Comparison of ENCODE assay signal across 12 cellular contexts in genomic region chr13:101155920-101156319, GRCh38.
A peak's percentile ranks its signal among the peaks of the same experiment; 100 is the strongest.
DNase-seq lines count a peak whose midpoint lies in the region; ATAC-seq, FAIRE-seq and TF ChIP-seq lines count a peak whose summit lies in the region.
"Had no signal": no experiment of that assay in that cellular context is flagged by ENCODE, and none has a peak within 500 bp of the region (broad histone marks: within the 10 kb centered on the region; RNA-seq: fewer than 3 reads in every experiment).

No MANE protein-coding gene starts in this region.

- no peak overlapping the region for H3K18ac ChIP-seq in H1 (ENCODE audit: extremely low read depth, low read length)

- H3K27ac Mint-ChIP-seq in MCF 10A (ENCODE audit: low read depth, unreplicated experiment): no peak overlapping the region

- no peaks in the 10 kb centered on the region for H3K9me2 ChIP-seq in Loucy (replicated peaks; ENCODE audit: low read depth, low read length)

- H3K4me1 Mint-ChIP-seq in MCF 10A (ENCODE audit: insufficient read depth, unreplicated experiment): peaks cover 3% of the 10 kb centered on the region

- no peaks in the 10 kb centered on the region for H3K23me2 ChIP-seq in H1 (ENCODE audit: low read depth, low read length)

- TF ChIP-seq EP300 in H1 (IDR thresholded peaks at IDR 0.05; ENCODE audit: borderline replicate concordance in 1 of 2, low read depth in 2 of 2, low read length in 2 of 2): no peak

- 78% methylated on average over 2 of the region's 2 CpGs; no CpG with 5 or more reads in 1 of the 2 experiments for WGBS in H1 (ENCODE audit: extremely low coverage in 1 of 2, insufficient coverage in 1 of 2, insufficient read length in 1 of 2, insufficient replicate concordance in 2 of 2, low coverage in 1 of 2, low lambda C conversion rate in 2 of 2, missing lambda C conversion rate in 1 of 2), 2 experiments
- WGBS in testis, 2 donors: 69 to 80% methylated on average over 2 of the region's 2 CpGs

- intact Hi-C loops in MCF 10A (cut with micrococcal nuclease): loop anchor here (10.0 kb wide), 1 partner anchor 259 kb away; the partner anchor contains the start of gene NALCN
- intact Hi-C loops in breast epithelium (cut with DNase I; ENCODE audit: low total_unique reads): no loop called here
- intact Hi-C loops in testis (cut with DNase I; ENCODE audit: low total_unique reads): no loop called here

- CTCF ChIA-PET in MCF 10A (lab: Yijun Ruan, JAX): interaction anchor here (0.6 to 3.1 kb wide), 11 partner anchors 11 to 601 kb away, joined by 3 to 25 read pairs (median 3); no protein-coding TSS in a partner anchor
- CTCF ChIA-PET in H1 (lab: Charles Lee; ENCODE audit: partially characterized antibody): interaction anchor here (0.7 to 4.5 kb wide), 37 partner anchors 8 to 736 kb away, joined by 3 to 41 read pairs (median 5); partner anchors contain the start of gene ITGBL1

- TF ChIP-seq CTCF in MCF 10A (IDR thresholded peaks at IDR 0.05; ENCODE audit: unreplicated experiment) (peak; percentile 29), breast epithelium (IDR thresholded peaks at IDR 0.05) (no peak), Loucy (conservative IDR thresholded peaks at IDR 0.05; ENCODE audit: low read length) (peak; percentile 60), H1 (IDR thresholded peaks at IDR 0.05; ENCODE audit: control extremely low read depth in 1 of 3, insufficient read depth in 1 of 3, low read depth in 1 of 3, low read length in 3 of 3) (peak in 2 of 3 experiments; percentile 34 to 43; a peak in 2 of 4 replicates), testis (IDR thresholded peaks at IDR 0.05) (peak in 2 of 3 experiments; percentile 15 to 22)

- H3K27me3 ChIP-seq in breast epithelium (no peaks in the 10 kb centered on the region), Loucy (ENCODE audit: insufficient read depth, low read length, poor library complexity, severe bottlenecking) (no peaks in the 10 kb centered on the region), H1 (replicated peaks in 1 of 4; ENCODE audit: control insufficient read depth in 3 of 4, extremely low read depth in 1 of 4, insufficient read depth in 3 of 4, low read length in 3 of 4) (no peaks in the 10 kb centered on the region), testis (no peaks in the 10 kb centered on the region)
- H3K27me3 ChIP-seq: tibial artery had no signal

- H3K4me2 ChIP-seq in Loucy (ENCODE audit: low read depth, low read length, poor library complexity, severe bottlenecking): no peak overlapping the region
- no peak overlapping the region for H3K4me2 ChIP-seq in H1 (ENCODE audit: insufficient read depth in 1 of 2, low read depth in 2 of 2, low read length in 2 of 2)

- no peaks in the 10 kb centered on the region for H3K79me1 ChIP-seq in H1 (ENCODE audit: low read depth, low read length)

- no peak overlapping the region for H3K27ac ChIP-seq in breast epithelium
- no peak overlapping the region for H3K27ac ChIP-seq in H1 (ENCODE audit: low read depth, low read length)
- H3K27ac ChIP-seq in testis: no peak overlapping the region
- H3K27ac ChIP-seq: tibial artery had no signal

- no peak overlapping the region for H2AFZ ChIP-seq in Loucy (ENCODE audit: low read length)
- H2AFZ ChIP-seq in H1 (ENCODE audit: low read length): 0 out of 2 replicates have a peak overlapping the region, but pooled peaks have one; percentile 81

- H2BK15ac ChIP-seq in H1 (ENCODE audit: low read length): no peak overlapping the region

- TF ChIP-seq POLR2A in breast epithelium (IDR thresholded peaks at IDR 0.05): no peak
- no peak for TF ChIP-seq POLR2A in H1 (IDR thresholded peaks at IDR 0.05; ENCODE audit: control extremely low read depth in 1 of 2, low read depth in 2 of 2, low read length in 2 of 2)
- no peak for TF ChIP-seq POLR2A in testis (IDR thresholded peaks at IDR 0.05)

- H3K36me3 Mint-ChIP-seq in MCF 10A (ENCODE audit: insufficient read depth, unreplicated experiment): no peaks in the 10 kb centered on the region

- no peak overlapping the region for H4K91ac ChIP-seq in H1 (replicated peaks; ENCODE audit: insufficient read length, low read length)

- H3K4ac ChIP-seq in H1 (replicated peaks; ENCODE audit: insufficient read length, low read depth, low read length): no peak overlapping the region

- no peaks in the 10 kb centered on the region for H3K9me3 ChIP-seq in breast epithelium
- H3K9me3 ChIP-seq in Loucy (ENCODE audit: insufficient read depth, low read depth, low read length): no peaks in the 10 kb centered on the region
- H3K9me3 ChIP-seq in H1 (ENCODE audit: insufficient read depth in 2 of 2, low read depth in 1 of 2, low read length in 1 of 2): no peaks in the 10 kb centered on the region
- H3K9me3 ChIP-seq in testis: no peaks in the 10 kb centered on the region
- H3K9me3 ChIP-seq: tibial artery had no signal

- H3K79me2 ChIP-seq in Loucy (ENCODE audit: insufficient read depth, low read length): no peaks in the 10 kb centered on the region
- no peaks in the 10 kb centered on the region for H3K79me2 ChIP-seq in H1 (ENCODE audit: control insufficient read depth in 1 of 2, insufficient read depth in 2 of 2, low read length in 2 of 2)

- no peaks in the 10 kb centered on the region for H3F3A ChIP-seq in Loucy (ENCODE audit: low read depth)

- H2BK5ac ChIP-seq in H1 (ENCODE audit: low read depth, low read length): no peak overlapping the region

- POLR2A ChIA-PET in MCF 10A (lab: Yijun Ruan, JAX) (interaction anchor here (0.6 to 0.7 kb wide), 3 partner anchors 15 to 1336 kb away, joined by 3 to 4 read pairs (median 3); no protein-coding TSS in a partner anchor), H1 (lab: Charles Lee; ENCODE audit: partially characterized antibody) (no interaction called here)

- H3K4me3 ChIP-seq in breast epithelium: no peak overlapping the region
- no peak overlapping the region for H3K4me3 ChIP-seq in Loucy (ENCODE audit: low read length, poor library complexity, severe bottlenecking)
- no peak overlapping the region for H3K4me3 ChIP-seq in H1 (ENCODE audit: extremely low read depth in 1 of 4, insufficient read depth in 2 of 4, low read depth in 3 of 4, low read length in 4 of 4)
- no peak overlapping the region for H3K4me3 ChIP-seq in testis
- H3K4me3 ChIP-seq: tibial artery had no signal

- no peak overlapping the region for H3K23ac ChIP-seq in H1 (ENCODE audit: insufficient read length)

- no peak overlapping the region for H2AK5ac ChIP-seq in H1 (ENCODE audit: low read depth, low read length)

- H2BK120ac ChIP-seq in H1 (replicated peaks; ENCODE audit: low read depth, low read length): no peak overlapping the region

- H4K20me1 ChIP-seq in Loucy (ENCODE audit: insufficient read depth, low read length, poor library complexity, severe bottlenecking) (no peaks in the 10 kb centered on the region), H1 (replicated peaks in 1 of 2; ENCODE audit: control insufficient read depth in 1 of 2, insufficient read depth in 2 of 2, low read length in 2 of 2) (no peaks in the 10 kb centered on the region)

- DNase-seq in MCF 10A (ENCODE audit: unreplicated experiment): peak; percentile 20
- DNase-seq in breast epithelium (ENCODE audit: low spot score in 2 of 2): no peak
- no peak for DNase-seq in H1 (ENCODE audit: low read depth in 1 of 2, low spot score in 2 of 2)
- no peak for DNase-seq in testis
- no peak for DNase-seq in NCI-H345 (lab: John Stamatoyannopoulos, UW)
- DNase-seq: activated CD4-positive, alpha-beta T cell treated with anti-CD3 and anti-CD28 coated beads for 4 hours; tibial artery had no signal

- H4K8ac ChIP-seq in H1 (ENCODE audit: extremely low read depth, insufficient read depth, low read length): no peak overlapping the region

- no peaks in the 10 kb centered on the region for H3K4me1 ChIP-seq in breast epithelium
- no peaks in the 10 kb centered on the region for H3K4me1 ChIP-seq in Loucy (ENCODE audit: insufficient read depth, low read length, poor library complexity, severe bottlenecking)
- H3K4me1 ChIP-seq in H1 (replicated peaks in 1 of 4; ENCODE audit: control insufficient read depth in 3 of 4, insufficient read depth in 4 of 4, low read length in 3 of 4): no peaks in the 10 kb centered on the region
- no peaks in the 10 kb centered on the region for H3K4me1 ChIP-seq in testis
- H3K4me1 ChIP-seq: tibial artery had no signal

- no peak for ATAC-seq in GM21381 (IDR thresholded peaks at IDR 0.05; ENCODE audit: unreplicated experiment)
- no peak for ATAC-seq in GM18502 (IDR thresholded peaks at IDR 0.05; ENCODE audit: poor library complexity, unreplicated experiment)

- no peak overlapping the region for H2BK12ac ChIP-seq in H1 (ENCODE audit: low read depth, low read length)

- H3K9me3 Mint-ChIP-seq in MCF 10A (ENCODE audit: unreplicated experiment): no peaks in the 10 kb centered on the region

- FAIRE-seq in H1 (lab: Jason Lieb, UNC): no peak
- FAIRE-seq: frontal cortex, GM18507 had no signal

- BruUV-seq in MCF 10A (replicated peaks; lab: Mats Ljungman, UMichigan): no TSS peak

- no peaks in the 10 kb centered on the region for H3K36me3 ChIP-seq in breast epithelium
- H3K36me3 ChIP-seq in Loucy (ENCODE audit: insufficient read depth, low read length): no peaks in the 10 kb centered on the region
- H3K36me3 ChIP-seq in H1 (ENCODE audit: control insufficient read depth in 2 of 4, insufficient read depth in 4 of 4, low read length in 3 of 4): no peaks in the 10 kb centered on the region
- H3K36me3 ChIP-seq in testis (ENCODE audit: low read depth, missing control alignments): no peaks in the 10 kb centered on the region
- H3K36me3 ChIP-seq: tibial artery had no signal

- no peak overlapping the region for H3K14ac ChIP-seq in H1 (ENCODE audit: insufficient read length)

- H2BK20ac ChIP-seq in H1 (ENCODE audit: low read length): no peak overlapping the region

- no peak overlapping the region for H3K4me3 Mint-ChIP-seq in MCF 10A (ENCODE audit: unreplicated experiment)

- no peak overlapping the region for H4K5ac ChIP-seq in H1 (ENCODE audit: insufficient read length, low read depth, low read length)

- H3K9ac ChIP-seq in Loucy (ENCODE audit: low read depth, low read length, poor library complexity, severe bottlenecking) (no peak overlapping the region), H1 (replicated peaks in 1 of 4; ENCODE audit: extremely low read depth in 1 of 4, low read depth in 3 of 4, low read length in 3 of 4) (no peak overlapping the region)

- no peaks in the 10 kb centered on the region for H3K27me3 Mint-ChIP-seq in MCF 10A (ENCODE audit: insufficient read depth, unreplicated experiment)

- no peak overlapping the region for H3K56ac ChIP-seq in H1 (replicated peaks; ENCODE audit: insufficient read length, low read depth, low read length)

- peak; percentile 33 to 35 for TF ChIP-seq RAD21 in H1 (IDR thresholded peaks at IDR 0.05 in 1 of 2, conservative IDR thresholded peaks at IDR 0.05 in 1 of 2; ENCODE audit: low read depth in 2 of 2, low read length in 2 of 2)

TF ChIP-seq in H1, 55 proteins besides CTCF, POLR2A, EP300 and RAD21 (continues in another document):
- TF ChIP-seq CEBPB (IDR thresholded peaks at IDR 0.05; ENCODE audit: low read depth, low read length) (no peak), RFX5 (IDR thresholded peaks at IDR 0.05; ENCODE audit: borderline replicate concordance, low read depth, low read length) (no peak), SP4 (IDR thresholded peaks at IDR 0.05; ENCODE audit: low read length) (no peak), CHD2 (IDR thresholded peaks at IDR 0.05; ENCODE audit: low read length) (no peak), KDM4A (IDR thresholded peaks at IDR 0.05; ENCODE audit: low read depth, low read length, severe bottlenecking) (no peak), HDAC6 (IDR thresholded peaks at IDR 0.05; ENCODE audit: low read depth, low read length) (no peak)

Comparison
In these comparisons a context has a peak if more than half of its experiments do, and no peak if none do; other contexts are left out.
1. CTCF ChIP-seq: peak in MCF 10A (single experiment), Loucy (single experiment), H1 (2 of 3) and testis (2 of 3); none in breast epithelium (0 of 3).